In genomic region chr15:59298255-59298856, GRCh38 we compare ENCODE assay signal across 8 cellular contexts.
A peak's percentile ranks its signal among the peaks of the same experiment; 100 is the strongest.
DNase-seq lines count a peak whose midpoint lies in the region; ATAC-seq, FAIRE-seq and TF ChIP-seq lines count a peak whose summit lies in the region.

No MANE protein-coding gene starts in this region.

- FAIRE-seq in pancreas (lab: Jason Lieb, UNC) = no peak

- WGBS in endodermal cell (ENCODE audit: insufficient coverage in 1 of 2, insufficient read length in 1 of 2), 2 experiments = 90 to 93% methylated on average over 7 to 8 of the region's 8 CpGs
- WGBS in pancreas, 2 donors = 88 to 91% methylated on average over 8 of the region's 8 CpGs

- H3K4me1 Mint-ChIP-seq in endodermal cell = peaks cover 22% of the 10 kb centered on the region

- DNase-seq in M059J (ENCODE audit: low read depth) (peak; percentile 86), endodermal cell (peak; percentile 31), posterior vena cava (ENCODE audit: low spot score) (no peak), NCI-H2227 treated with DMSO at 0.1 percent for 48 hours (lab: John Stamatoyannopoulos, UW) (no peak), pancreas (no peak), LoVo (ENCODE audit: low spot score) (no peak)

- H3K36me3 Mint-ChIP-seq in endodermal cell (ENCODE audit: low read depth) = peaks cover 3% of the 10 kb centered on the region

- H3K4me1 ChIP-seq in endodermal cell (ENCODE audit: control insufficient read depth, insufficient read depth, low read length) = no peaks in the 10 kb centered on the region
- peaks cover 0 to 12% (median 0%) of the 10 kb centered on the region in 3 donors for H3K4me1 ChIP-seq in pancreas

- H3K4me3 ChIP-seq in endodermal cell (ENCODE audit: low read length) (no peak overlapping the region), pancreas (no peak overlapping the region)

- H3K36me3 ChIP-seq in endodermal cell (ENCODE audit: control insufficient read depth, insufficient read depth, low read length) = no peaks in the 10 kb centered on the region
- H3K36me3 ChIP-seq in pancreas = no peaks in the 10 kb centered on the region

- H3K27me3 Mint-ChIP-seq in endodermal cell (ENCODE audit: insufficient read depth) = no peaks in the 10 kb centered on the region

- TF ChIP-seq CTCF in GM12873 (IDR thresholded peaks at IDR 0.05; ENCODE audit: insufficient read depth, low read depth, low read length, missing control alignments) (peak; percentile 15), endodermal cell (conservative IDR thresholded peaks at IDR 0.05) (no peak), pancreas (IDR thresholded peaks at IDR 0.05) (no peak)

- intact Hi-C loops in posterior vena cava (cut with DNase I) (no loop called here), pancreas (cut with DNase I) (no loop called here)

- no peak overlapping the region for H3K9ac ChIP-seq in endodermal cell (ENCODE audit: extremely low read depth, low read length, poor library complexity, severe bottlenecking)

- H3K9me3 ChIP-seq in endodermal cell (ENCODE audit: control insufficient read depth, low read length) (no peaks in the 10 kb centered on the region), pancreas (no peaks in the 10 kb centered on the region)

- H3K4me3 Mint-ChIP-seq in endodermal cell = no peak overlapping the region

- H3K9me3 Mint-ChIP-seq in endodermal cell = no peaks in the 10 kb centered on the region

- ATAC-seq in GM21717 (IDR thresholded peaks at IDR 0.05; ENCODE audit: unreplicated experiment) = peak; percentile 69
- ATAC-seq in pancreas = no peak

- no peak overlapping the region for H3K27ac Mint-ChIP-seq in endodermal cell

- H3K27ac ChIP-seq in endodermal cell (ENCODE audit: low read depth, low read length) (no peak overlapping the region), pancreas (no peak overlapping the region)

- H3K27me3 ChIP-seq in endodermal cell (ENCODE audit: control insufficient read depth, insufficient read depth, low read length, poor library complexity, severe bottlenecking) = no peaks in the 10 kb centered on the region
- H3K27me3 ChIP-seq in pancreas = no peaks in the 10 kb centered on the region

Comparison
In these comparisons a context has a peak if more than half of its experiments do, and no peak if none do; other contexts are left out.
1. DNase-seq: peak in M059J (single experiment) and endodermal cell (single experiment); none in posterior vena cava (single experiment), NCI-H2227 treated with DMSO at 0.1 percent for 48 hours (single experiment), pancreas (0 of 6) and LoVo (single experiment).